Comparison of ENCODE assay signal across 28 cellular contexts in genomic region chr13:78701383-78701782, GRCh38.
"Had no signal": no experiment of that assay in that cellular context is flagged by ENCODE, and none has a peak within 500 bp of the region (broad histone marks: within the 10 kb centered on the region; RNA-seq: fewer than 3 reads in every experiment).

No MANE protein-coding gene starts in this region.

- H3K27ac ChIP-seq: ascending aorta, brain microvascular endothelial cell, cardiac muscle cell, KMS-11, Peyer's patch, RWPE1 had no signal

- H3K27me3 ChIP-seq: ascending aorta, brain microvascular endothelial cell, cardiac muscle cell, Peyer's patch had no signal

- H3K9ac ChIP-seq: KMS-11 had no signal

- DNase-seq: activated CD4-positive, alpha-beta T cell treated with anti-CD3 and anti-CD28 coated beads for 36 hours; activated CD4-positive, alpha-beta T cell treated with anti-CD3 and anti-CD28 coated beads, Interleukin-2, amount 10 ng/mL, durations not matched to agents 7 days and 5 days; activated CD4-positive, alpha-beta T cell treated with anti-CD3 and anti-CD28 coated beads, Interleukin-2, amount 50 U/mL, for 48 hours; activated CD8-positive, alpha-beta T cell treated with anti-CD3 and anti-CD28 coated beads, Interleukin-2, amount 10 ng/mL, durations not matched to agents 7 days and 5 days; activated gamma-delta T cell; activated naive CD4-positive, alpha-beta T cell treated with Interleukin-2 at 50 U/mL for 16 hours; activated naive CD8-positive, alpha-beta T cell treated with anti-CD3 and anti-CD28 coated beads, Interleukin-2, amount 10 ng/mL, durations not matched to agents 7 days and 5 days; activated T-cell treated with anti-CD3 and anti-CD28 coated beads, Interleukin-2, amount 50 U/mL, for 24 hours; amygdala; brain microvascular endothelial cell; MM.1S; NCI-H1092 treated with DMSO at 0.1 percent for 48 hours; NCI-H1436; NCI-H1694; NCI-H1930; NCI-H2081 treated with DMSO at 0.1 percent for 48 hours; NCI-H345; NCI-H524 treated with DMSO at 0.1 percent for 48 hours; Peyer's patch; SIG-M5 had no signal

- H3K36me3 Mint-ChIP-seq: activated naive CD4-positive, alpha-beta T cell treated with anti-CD3 and anti-CD28 coated beads, Interleukin-2, amount 50 U/mL, for 24 hours; activated naive CD8-positive, alpha-beta T cell treated with anti-CD3 and anti-CD28 coated beads, Interleukin-2, amount 10 ng/mL, durations not matched to agents 7 days and 5 days had no signal

- H3K9me3 ChIP-seq: ascending aorta, Peyer's patch had no signal

- H3K4me1 ChIP-seq: ascending aorta, Peyer's patch had no signal

- H3K36me3 ChIP-seq: ascending aorta, brain microvascular endothelial cell, cardiac muscle cell, Peyer's patch had no signal

- H3K4me2 ChIP-seq: KMS-11 had no signal

- H3K4me1 Mint-ChIP-seq: activated CD4-positive, alpha-beta T cell treated with anti-CD3 and anti-CD28 coated beads for 36 hours; activated CD4-positive, alpha-beta T cell treated with anti-CD3 and anti-CD28 coated beads, Interleukin-2, amount 10 ng/mL, durations not matched to agents 7 days and 5 days; activated naive CD4-positive, alpha-beta T cell treated with anti-CD3 and anti-CD28 coated beads, Interleukin-2, amount 50 U/mL, for 24 hours; activated naive CD8-positive, alpha-beta T cell treated with anti-CD3 and anti-CD28 coated beads, Interleukin-2, amount 10 ng/mL, durations not matched to agents 7 days and 5 days; central memory CD8-positive, alpha-beta T cell had no signal

- H3K4me3 ChIP-seq: ascending aorta, cardiac muscle cell, Peyer's patch had no signal

- H3K9me3 Mint-ChIP-seq: activated T-helper 2 cell treated with anti-CD3 and anti-CD28 coated beads, Interferon-gamma antibody, Interleukin-2, Interleukin-4, amounts not matched to agents 10 μg/mL and 5 μg/mL and 100 μg/mL, durations not matched to agents 14 hours and 24 hours and 36 hours; central memory CD8-positive, alpha-beta T cell had no signal

- H3K27ac Mint-ChIP-seq: activated CD4-positive, alpha-beta T cell treated with anti-CD3 and anti-CD28 coated beads for 36 hours; activated CD4-positive, alpha-beta T cell treated with anti-CD3 and anti-CD28 coated beads, Interleukin-2, amount 10 ng/mL, durations not matched to agents 7 days and 5 days; activated CD8-positive, alpha-beta T cell treated with anti-CD3 and anti-CD28 coated beads, Interleukin-2, amount 10 ng/mL, durations not matched to agents 7 days and 5 days; activated naive CD4-positive, alpha-beta T cell treated with anti-CD3 and anti-CD28 coated beads, Interleukin-2, amount 50 U/mL, for 24 hours; activated naive CD8-positive, alpha-beta T cell treated with anti-CD3 and anti-CD28 coated beads, Interleukin-2, amount 10 ng/mL, durations not matched to agents 7 days and 5 days; activated T-cell treated with anti-CD3 and anti-CD28 coated beads, Interleukin-2, amount 50 U/mL, for 24 hours; activated T-helper 2 cell treated with anti-CD3 and anti-CD28 coated beads, Interferon-gamma antibody, Interleukin-2, Interleukin-4, amounts not matched to agents 10 μg/mL and 5 μg/mL and 100 μg/mL, durations not matched to agents 14 hours and 24 hours and 36 hours had no signal

- FAIRE-seq: TTC549 had no signal

- H3K4me3 Mint-ChIP-seq: activated CD4-positive, alpha-beta T cell treated with anti-CD3 and anti-CD28 coated beads for 36 hours; activated CD4-positive, alpha-beta T cell treated with anti-CD3 and anti-CD28 coated beads, Interleukin-2, amount 10 ng/mL, durations not matched to agents 7 days and 5 days; activated CD8-positive, alpha-beta T cell treated with anti-CD3 and anti-CD28 coated beads, Interleukin-2, amount 10 ng/mL, durations not matched to agents 7 days and 5 days; activated naive CD4-positive, alpha-beta T cell treated with anti-CD3 and anti-CD28 coated beads, Interleukin-2, amount 50 U/mL, for 24 hours; activated naive CD8-positive, alpha-beta T cell treated with anti-CD3 and anti-CD28 coated beads, Interleukin-2, amount 10 ng/mL, durations not matched to agents 7 days and 5 days; activated T-cell treated with anti-CD3 and anti-CD28 coated beads, Interleukin-2, amount 50 U/mL, for 24 hours; central memory CD8-positive, alpha-beta T cell had no signal
